Comparison of ENCODE assay signal across 8 cellular contexts in the genomic region with DNA sequence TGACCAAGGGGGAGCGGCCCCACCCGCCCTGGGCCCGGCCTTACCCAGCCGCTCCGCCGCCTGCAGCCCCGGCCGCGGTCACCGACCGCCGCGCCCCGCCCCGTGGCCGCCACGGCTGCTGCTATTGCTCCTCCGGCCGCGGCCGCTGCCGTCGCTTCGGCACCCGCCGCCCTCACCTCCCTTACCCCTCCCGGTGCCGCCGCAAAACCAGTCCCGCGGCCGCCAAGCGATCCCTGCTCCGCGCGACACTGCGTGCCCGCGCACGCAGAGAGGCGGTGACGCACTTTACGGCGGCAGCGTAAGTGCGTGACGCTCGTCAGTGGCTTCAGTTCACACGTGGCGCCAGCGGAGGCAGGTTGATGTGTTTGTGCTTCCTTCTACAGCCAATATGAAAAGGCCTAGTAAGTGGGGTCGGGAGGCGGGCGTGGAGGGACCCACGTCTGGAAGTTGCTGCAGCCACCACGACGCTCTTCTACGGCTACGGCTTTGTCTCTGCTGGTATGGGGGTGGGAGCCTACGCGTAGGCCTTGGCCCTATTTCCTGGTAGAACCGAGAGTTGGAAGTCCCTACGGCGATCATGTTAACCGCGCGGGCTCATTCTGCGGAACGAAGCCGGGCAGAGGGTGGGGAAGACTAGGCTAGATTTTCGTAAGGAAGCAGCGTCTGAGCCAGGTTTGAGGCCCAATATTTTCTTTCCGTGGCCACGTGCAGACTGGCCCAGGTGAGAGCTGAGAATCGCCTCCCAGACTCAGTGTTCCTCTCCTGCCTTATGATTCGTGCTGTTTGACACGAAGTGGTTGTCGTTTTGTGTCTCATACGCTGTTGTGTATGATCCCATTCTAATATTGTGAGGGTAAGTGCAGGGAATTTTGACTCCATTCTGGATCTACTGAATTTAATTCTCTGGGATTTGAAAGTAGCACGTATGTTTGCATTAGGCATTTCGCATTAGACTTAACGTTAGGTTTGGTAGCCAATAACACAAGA. TPM values are rescaled to one million over a fixed set of nuclear protein-coding genes. Genes with fewer than 3 reads are reported as not detected.
DNase-seq lines count a peak whose midpoint lies in the region; ATAC-seq and TF ChIP-seq lines count a peak whose summit lies in the region.

A gene with protein sequence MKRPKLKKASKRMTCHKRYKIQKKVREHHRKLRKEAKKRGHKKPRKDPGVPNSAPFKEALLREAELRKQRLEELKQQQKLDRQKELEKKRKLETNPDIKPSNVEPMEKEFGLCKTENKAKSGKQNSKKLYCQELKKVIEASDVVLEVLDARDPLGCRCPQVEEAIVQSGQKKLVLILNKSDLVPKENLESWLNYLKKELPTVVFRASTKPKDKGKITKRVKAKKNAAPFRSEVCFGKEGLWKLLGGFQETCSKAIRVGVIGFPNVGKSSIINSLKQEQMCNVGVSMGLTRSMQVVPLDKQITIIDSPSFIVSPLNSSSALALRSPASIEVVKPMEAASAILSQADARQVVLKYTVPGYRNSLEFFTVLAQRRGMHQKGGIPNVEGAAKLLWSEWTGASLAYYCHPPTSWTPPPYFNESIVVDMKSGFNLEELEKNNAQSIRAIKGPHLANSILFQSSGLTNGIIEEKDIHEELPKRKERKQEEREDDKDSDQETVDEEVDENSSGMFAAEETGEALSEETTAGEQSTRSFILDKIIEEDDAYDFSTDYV (plus strand): TSS at position 328 of the 987 bp plus-strand sequence. CDS start 61 bp downstream, at position 389.
A gene (minus strand): TSS at position 209 of the 987 bp plus-strand sequence.

- POLR2A ChIA-PET in BJ (lab: Charles Lee), result no interaction called here
- POLR2A ChIA-PET in activated CD4-positive, alpha-beta T cell treated with anti-CD3 and anti-CD28 coated beads, Interleukin-2, amount 10 ng/mL, durations not matched to agents 7 days and 5 days (lab: Charles Lee), result no interaction called here

- peaks cover 63% of the 10 kb centered on the region for H3K36me3 Mint-ChIP-seq in activated CD4-positive, alpha-beta T cell treated with anti-CD3 and anti-CD28 coated beads, Interleukin-2, amount 10 ng/mL, durations not matched to agents 7 days and 5 days (ENCODE audit: low read depth)

- ATAC-seq in HG03439 (IDR thresholded peaks at IDR 0.05; ENCODE audit: unreplicated experiment) (peak; percentile 81), left colon (peak; percentile 88)

- H3K27me3 ChIP-seq in BJ (ENCODE audit: control insufficient read depth, insufficient read depth, low read length), result no peaks in the 10 kb centered on the region

- H3K27ac ChIP-seq in coronary artery, result peak within 1 kb of the TSS; percentile 89 to 100

- peak within 1 kb of the TSS; percentile 98 for H3K27ac Mint-ChIP-seq in activated CD4-positive, alpha-beta T cell treated with anti-CD3 and anti-CD28 coated beads, Interleukin-2, amount 10 ng/mL, durations not matched to agents 7 days and 5 days

- TF ChIP-seq CTCF in BJ (IDR thresholded peaks at IDR 0.05; ENCODE audit: insufficient read depth, low read depth, low read length) (no peak), coronary artery (IDR thresholded peaks at IDR 0.05) (no peak)

- CTCF ChIA-PET in BJ (lab: Yijun Ruan, JAX), result interaction anchor here (1.8 kb wide), 1 partner anchor 274 kb away, joined by 4 read pairs; no protein-coding TSS in a partner anchor
- CTCF ChIA-PET in activated CD4-positive, alpha-beta T cell treated with anti-CD3 and anti-CD28 coated beads, Interleukin-2, amount 10 ng/mL, durations not matched to agents 7 days and 5 days (lab: Charles Lee), result interaction anchor here (1.2 kb wide), 1 partner anchor 16 kb away, joined by 3 read pairs; no protein-coding TSS in a partner anchor

- H3K4me3 ChIP-seq in BJ (ENCODE audit: low read depth, low read length), result peak within 1 kb of the TSS; percentile 84
- H3K4me3 ChIP-seq in coronary artery, result peak within 1 kb of the TSS; percentile 98

- intact Hi-C loops in left colon (cut with DNase I, micrococcal nuclease), result no loop called here

- H3K4me3 Mint-ChIP-seq in activated CD4-positive, alpha-beta T cell treated with anti-CD3 and anti-CD28 coated beads, Interleukin-2, amount 10 ng/mL, durations not matched to agents 7 days and 5 days, result peak within 1 kb of the TSS; percentile 99

- H3K27me3 Mint-ChIP-seq in activated CD4-positive, alpha-beta T cell treated with anti-CD3 and anti-CD28 coated beads, Interleukin-2, amount 10 ng/mL, durations not matched to agents 7 days and 5 days, result no peaks in the 10 kb centered on the region

- peak; percentile 65 for DNase-seq in BJ (ENCODE audit: low read depth)
- DNase-seq in GM19238 (ENCODE audit: insufficient read length, low spot score), result peak; percentile 80
- DNase-seq in NCI-H69 (lab: John Stamatoyannopoulos, UW), result peak; percentile 95
- DNase-seq in activated CD4-positive, alpha-beta T cell treated with anti-CD3 and anti-CD28 coated beads, Interleukin-2, amount 10 ng/mL, durations not matched to agents 7 days and 5 days, result peak; percentile 94
- peak; percentile 95 for DNase-seq in coronary artery (ENCODE audit: low spot score)
- DNase-seq in left colon, result peak; percentile 94
- DNase-seq in stimulated activated CD4-positive, alpha-beta T cell treated with anti-CD3 and anti-CD28 coated beads, Interleukin-1b, Interleukin-23, amount 100 ng/mL, for 4 hours (ENCODE audit: low read depth in 2 of 2), result peak; percentile 86 to 87

- peaks cover 20% of the 10 kb centered on the region for H3K36me3 ChIP-seq in BJ (ENCODE audit: control insufficient read depth, insufficient read depth, low read length)

- H3K4me1 Mint-ChIP-seq in activated CD4-positive, alpha-beta T cell treated with anti-CD3 and anti-CD28 coated beads, Interleukin-2, amount 10 ng/mL, durations not matched to agents 7 days and 5 days, result peaks cover 63% of the 10 kb centered on the region

- no peaks in the 10 kb centered on the region for H3K9me3 Mint-ChIP-seq in activated CD4-positive, alpha-beta T cell treated with anti-CD3 and anti-CD28 coated beads, Interleukin-2, amount 10 ng/mL, durations not matched to agents 7 days and 5 days

RNA-seq across cellular contexts. Expression of the first gene that starts in this region (rescaled TPM):
- polyA plus RNA-seq in BJ (2011; rRNA removed), result 30.6 and 52.7 TPM in 2 replicates
- 21.2 and 22.9 TPM in 2 replicates for polyA minus RNA-seq in BJ (2011; rRNA and poly(A)+ RNA removed)
- total RNA-seq in activated CD4-positive, alpha-beta T cell treated with anti-CD3 and anti-CD28 coated beads, Interleukin-2, amount 10 ng/mL, durations not matched to agents 7 days and 5 days, result 10 to 100 TPM; 74.8 to 79.1 TPM
- 10 to 100 TPM; 40.8 to 56.5 TPM for total RNA-seq in left colon

RNA-seq across cellular contexts. Expression of the second gene that starts in this region (rescaled TPM):
- polyA plus RNA-seq in BJ (2011; rRNA removed), result 16.5 and 23.8 TPM in 2 replicates
- 33.8 and 38.2 TPM in 2 replicates for polyA minus RNA-seq in BJ (2011; rRNA and poly(A)+ RNA removed)
- 10 to 100 TPM; 88.9 to 97.7 TPM for total RNA-seq in activated CD4-positive, alpha-beta T cell treated with anti-CD3 and anti-CD28 coated beads, Interleukin-2, amount 10 ng/mL, durations not matched to agents 7 days and 5 days
- total RNA-seq in left colon, result 10 to 100 TPM; 53.0 to 57.0 TPM

Comparison
In these comparisons a context has a peak if more than half of its experiments do, and no peak if none do; other contexts are left out.
1. Peak in every context shown above with its lines: DNase-seq, ATAC-seq, H3K4me3 ChIP-seq and H3K27ac ChIP-seq.